Comparison of ENCODE assay signal across 23 cellular contexts in the genomic region with DNA sequence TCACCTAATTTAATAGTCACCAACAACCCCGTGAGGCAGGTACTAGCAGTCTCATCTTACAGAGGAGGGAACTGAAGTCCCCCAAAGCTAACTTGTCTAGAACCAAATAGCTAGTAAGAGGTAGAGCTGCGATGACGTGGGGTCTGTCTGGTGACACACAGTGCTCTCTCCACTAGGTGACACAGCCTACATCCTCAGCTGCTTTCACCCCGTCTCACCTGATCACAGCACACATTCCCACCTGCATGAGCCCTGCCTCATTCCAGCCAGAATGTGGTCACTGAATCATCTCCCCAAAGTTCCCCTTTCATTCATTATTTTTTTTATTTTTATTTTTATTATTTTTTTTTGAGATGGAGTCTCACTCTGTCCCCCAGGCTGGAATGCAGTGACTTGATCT. TPM values are rescaled to one million over a fixed set of nuclear protein-coding genes. Genes with fewer than 3 reads are reported as not detected.
DNase-seq lines count a peak whose midpoint lies in the region; ATAC-seq, FAIRE-seq and TF ChIP-seq lines count a peak whose summit lies in the region.
"Had no signal": no experiment of that assay in that cellular context is flagged by ENCODE, and none has a peak within 500 bp of the region (broad histone marks: within the 10 kb centered on the region; RNA-seq: fewer than 3 reads in every experiment).

No MANE protein-coding gene starts in this region.

- WGBS in HepG2 (ENCODE audit: low lambda C conversion rate): 36% methylated on average over 4 of the region's 4 CpGs
- 91% methylated on average over 4 of the region's 4 CpGs for WGBS in right lobe of liver (ENCODE audit: insufficient coverage, low coverage, low lambda C conversion rate, missing lambda C conversion rate)
- WGBS in lower leg skin, 2 donors: 74 to 94% methylated on average over 4 of the region's 4 CpGs

- H3K27ac ChIP-seq in HepG2 (ENCODE audit: extremely low read length, insufficient read depth, low read length) (no peak overlapping the region), right lobe of liver (no peak overlapping the region), gastrocnemius medialis (no peak overlapping the region)
- H3K27ac ChIP-seq: A549 had no signal

- no peaks in the 10 kb centered on the region for H3K79me2 ChIP-seq in HepG2 (ENCODE audit: insufficient read depth, low read length)

- H3K36me3 ChIP-seq in HepG2 (replicated peaks in 1 of 2; ENCODE audit: control insufficient read depth in 1 of 2, insufficient read depth in 2 of 2, low read length in 2 of 2) (no peaks in the 10 kb centered on the region), right lobe of liver (no peaks in the 10 kb centered on the region), bronchial epithelial cell (ENCODE audit: control insufficient read depth, insufficient read depth, low read length) (no peaks in the 10 kb centered on the region), gastrocnemius medialis (no peaks in the 10 kb centered on the region)
- H3K36me3 ChIP-seq: BE2C had no signal

- TF ChIP-seq RAD21 in HepG2 (CRISPR knock-in tag; IDR thresholded peaks at IDR 0.05): no peak

- no peak for TF ChIP-seq EP300 in HepG2 (IDR thresholded peaks at IDR 0.05; ENCODE audit: low read depth in 2 of 2, low read length in 2 of 2)
- no peak for TF ChIP-seq EP300 in HepG2 (CRISPR knock-in tag; IDR thresholded peaks at IDR 0.05; ENCODE audit: borderline replicate concordance)

- CTCF ChIA-PET in HepG2 (lab: Yijun Ruan, JAX; ENCODE audit: low intra/inter-chr PET ratio, low total read pairs): no interaction called here

- H3K4me2 ChIP-seq in HepG2 (ENCODE audit: low read depth, low read length): no peak overlapping the region
- H3K4me2 ChIP-seq: A549 had no signal

- no peaks in the 10 kb centered on the region for H4K20me1 ChIP-seq in HepG2 (ENCODE audit: insufficient read depth, low read length)

- intact Hi-C loops in HepG2 (cut with micrococcal nuclease; ENCODE audit: unreplicated experiment): no loop called here
- intact Hi-C loops in right lobe of liver (cut with DNase I): no loop called here
- intact Hi-C loops in lower leg skin (cut with DNase I; ENCODE audit: low total_unique reads): no loop called here
- intact Hi-C loops in gastrocnemius medialis (cut with DNase I; ENCODE audit: low total_unique reads): no loop called here

- POLR2A ChIA-PET in HepG2 (lab: Yijun Ruan, JAX): no interaction called here

- TF ChIP-seq CTCF in HepG2 (CRISPR knock-in tag; IDR thresholded peaks at IDR 0.05) (no peak), right lobe of liver (IDR thresholded peaks at IDR 0.05) (no peak), bronchial epithelial cell (IDR thresholded peaks at IDR 0.05; ENCODE audit: insufficient read depth, low read length, severe bottlenecking) (no peak), lower leg skin (IDR thresholded peaks at IDR 0.05) (no peak), gastrocnemius medialis (IDR thresholded peaks at IDR 0.05 in 4 of 5, conservative IDR thresholded peaks at IDR 0.05 in 1 of 5) (no peak)

- no peak overlapping the region for H2AFZ ChIP-seq in HepG2 (ENCODE audit: low read length)

- H3K4me3 ChIP-seq in HepG2 (replicated peaks in 1 of 3; ENCODE audit: insufficient read depth in 1 of 3, low read depth in 2 of 3, low read length in 3 of 3) (no peak overlapping the region), right lobe of liver (no peak overlapping the region), bronchial epithelial cell (ENCODE audit: low read depth, low read length) (no peak overlapping the region), lower leg skin (ENCODE audit: low read depth, poor library complexity, severe bottlenecking) (no peak overlapping the region), gastrocnemius medialis (no peak overlapping the region)
- H3K4me3 ChIP-seq: A549 had no signal

- H3K27me3 ChIP-seq in HepG2 (ENCODE audit: control insufficient read depth in 1 of 2, insufficient read depth in 2 of 2, low read length in 2 of 2) (peaks cover 0 to 2% of the 10 kb centered on the region in 2 experiments; a peak in 3 of 5 replicates), right lobe of liver (no peaks in the 10 kb centered on the region), bronchial epithelial cell (ENCODE audit: control insufficient read depth, insufficient read depth, low read length) (no peaks in the 10 kb centered on the region), gastrocnemius medialis (no peaks in the 10 kb centered on the region)
- H3K27me3 ChIP-seq: BE2C had no signal

- in situ Hi-C loops in HepG2 (cut with HindIII; ENCODE audit: extremely low pct_ligation_motif_present, low pct_unique_long_range_greater_than_20kb): no loop called here
- in situ Hi-C loops in gastrocnemius medialis (cut with MboI; ENCODE audit: low sequenced_read_pairs in 4 of 4): no loop called here

- H3K9me3 ChIP-seq in HepG2 (ENCODE audit: low read length): no peaks in the 10 kb centered on the region
- no peaks in the 10 kb centered on the region for H3K9me3 ChIP-seq in right lobe of liver
- H3K9me3 ChIP-seq in gastrocnemius medialis: no peaks in the 10 kb centered on the region
- H3K9me3 ChIP-seq: A549, BE2C had no signal

- no peak for ATAC-seq in HepG2
- ATAC-seq in right lobe of liver: no peak
- no peak for ATAC-seq in gastrocnemius medialis
- ATAC-seq: A549 had no signal

- no TSS peak for BruUV-seq in HepG2 (replicated peaks; lab: Mats Ljungman, UMichigan)

- no peak overlapping the region for H3K9ac ChIP-seq in HepG2 (ENCODE audit: insufficient read depth, low read depth, low read length)

- no peak for TF ChIP-seq POLR2A in HepG2 (IDR thresholded peaks at IDR 0.05; ENCODE audit: insufficient read depth in 1 of 2, low read depth in 2 of 2, low read length in 2 of 2)
- TF ChIP-seq POLR2A in right lobe of liver (IDR thresholded peaks at IDR 0.05): no peak
- no peak for TF ChIP-seq POLR2A in lower leg skin (IDR thresholded peaks at IDR 0.05)
- TF ChIP-seq POLR2A in gastrocnemius medialis (IDR thresholded peaks at IDR 0.05): no peak

- no peaks in the 10 kb centered on the region for H3K4me1 ChIP-seq in HepG2 (ENCODE audit: insufficient read depth, low read length)
- H3K4me1 ChIP-seq in right lobe of liver: no peaks in the 10 kb centered on the region
- no peaks in the 10 kb centered on the region for H3K4me1 ChIP-seq in gastrocnemius medialis
- H3K4me1 ChIP-seq: A549, BE2C had no signal

- DNase-seq in HepG2 (ENCODE audit: low spot score): no peak
- DNase-seq in right lobe of liver: no peak
- peak; percentile 59 for DNase-seq in bronchial epithelial cell (ENCODE audit: low read depth)
- peak; percentile 7 to 67 for DNase-seq in lower leg skin (ENCODE audit: low spot score in 2 of 2)
- peak; percentile 23 for DNase-seq in ureter (ENCODE audit: low spot score)
- no peak for DNase-seq in gastrocnemius medialis
- no peak for DNase-seq in NCI-H82 treated with DMSO at 0.1 percent for 48 hours (lab: John Stamatoyannopoulos, UW; ENCODE audit: unreplicated experiment)
- no peak for DNase-seq in NCI-H69 (lab: John Stamatoyannopoulos, UW)
- DNase-seq: BE2C, DMS53, GDM1, H7, Kasumi-1, NCI-H1694, NCI-H2081, NCI-H2171, NCI-H345, NCI-H524, OCI-M1, SHP77 treated with DMSO at 0.1 percent for 48 hours had no signal

- FAIRE-seq in HepG2 (lab: Jason Lieb, UNC): no peak
- no peak for FAIRE-seq in bronchial epithelial cell (lab: Jason Lieb, UNC)
- FAIRE-seq: A549, D721Med, GM18507 had no signal

TF ChIP-seq in HepG2, 621 proteins besides CTCF, POLR2A, EP300 and RAD21:
- TF ChIP-seq CREB1 (IDR thresholded peaks at IDR 0.05) (0 out of 2 replicates have a peak, but pooled peaks have one; percentile 39), CREB1 (CRISPR knock-in tag; IDR thresholded peaks at IDR 0.05) (no peak), ZBTB3 (CRISPR knock-in tag; IDR thresholded peaks at IDR 0.05; ENCODE audit: borderline replicate concordance, low read depth) (no peak), ZNF792 (CRISPR knock-in tag; IDR thresholded peaks at IDR 0.05) (no peak)

RNA-seq across cellular contexts. Expression of gene MAGEF1, which starts 21.3 kb away (rescaled TPM):
- total RNA-seq in HepG2 (2016; rRNA removed; fragmentation: Illumina TruSeq; extraction: Trizol) (60.5 and 62.4 TPM in 2 replicates), right lobe of liver (10 to 100 TPM in 4 of 6 experiments, 1 to 10 TPM in 2; 8.2 to 17.1 (median 10.9) TPM), bronchial epithelial cell (14.2 and 15.1 TPM in 2 replicates), lower leg skin (10 to 100 TPM; 32.5 to 44.3 (median 42.8) TPM), ureter (30.4 TPM), gastrocnemius medialis (10 to 100 TPM in 3 of 4 donors, 1 to 10 TPM in 1; 9.5 to 19.9 (median 14.8) TPM)
- total RNA-seq in HepG2 (2016; cell fraction: cytosol; rRNA removed; fragmentation: Illumina TruSeq; extraction: Trizol; ENCODE audit: low read depth): 11.1 and 11.7 TPM in 2 replicates
- 62.2 and 63.0 TPM in 2 replicates for total RNA-seq in HepG2 (2016; cell fraction: insoluble cytoplasmic fraction; rRNA removed; fragmentation: Illumina TruSeq; extraction: Trizol)
- total RNA-seq in HepG2 (2016; cell fraction: membrane; rRNA removed; fragmentation: Illumina TruSeq; extraction: Trizol): 35.0 and 37.6 TPM in 2 replicates
- total RNA-seq in HepG2 (2016; cell fraction: nucleus; rRNA removed; fragmentation: Illumina TruSeq; extraction: Trizol): 29.3 and 33.3 TPM in 2 replicates
- 26.0 and 28.4 TPM in 2 replicates for polyA plus RNA-seq in HepG2 (2011; rRNA removed)
- 28.8 and 31.3 TPM in 2 replicates for polyA plus RNA-seq in HepG2 (2011; cell fraction: cytosol; rRNA removed)
- polyA plus RNA-seq in HepG2 (2011; cell fraction: nucleus; rRNA removed): 9.3 and 9.9 TPM in 2 replicates
- polyA plus RNA-seq in HepG2 (2012): 40.7 and 43.6 TPM in 2 replicates
- 9.6 and 9.9 TPM in 2 replicates for polyA plus RNA-seq in HepG2 (2016; cell fraction: cytosol; fragmentation: Illumina TruSeq; extraction: Trizol; ENCODE audit: low read depth)
- 85.1 and 85.2 TPM in 2 replicates for polyA plus RNA-seq in HepG2 (2016; cell fraction: insoluble cytoplasmic fraction; fragmentation: Illumina TruSeq; extraction: Trizol; ENCODE audit: low read depth)
- 27.9 and 30.4 TPM in 2 replicates for polyA plus RNA-seq in HepG2 (2016; cell fraction: membrane; fragmentation: Illumina TruSeq; extraction: Trizol; ENCODE audit: low read depth)
- polyA plus RNA-seq in HepG2 (2016; cell fraction: nucleus; fragmentation: Illumina TruSeq; extraction: Trizol; ENCODE audit: insufficient read depth, low read depth): 55.9 and 56.3 TPM in 2 replicates
- 7.2 and 10.5 TPM in 2 replicates for polyA minus RNA-seq in HepG2 (2011; rRNA and poly(A)+ RNA removed; ENCODE audit: low replicate concordance)
- polyA minus RNA-seq in HepG2 (2011; cell fraction: cytosol; rRNA and poly(A)+ RNA removed): 18.7 and 19.4 TPM in 2 replicates
- polyA minus RNA-seq in HepG2 (2011; cell fraction: nucleus; rRNA and poly(A)+ RNA removed): 8.4 and 9.0 TPM in 2 replicates

Comparison
In these comparisons a context has a peak if more than half of its experiments do, and no peak if none do; other contexts are left out.
1. DNase-seq: peak in bronchial epithelial cell (single experiment), lower leg skin (2 of 2) and ureter (single experiment); none in HepG2 (single experiment), right lobe of liver (0 of 3), gastrocnemius medialis (0 of 2), NCI-H82 treated with DMSO at 0.1 percent for 48 hours (single experiment) and NCI-H69 (single experiment).